ENCODE assay signal across 22 cellular contexts in genomic region chr11:35734669-35735068, GRCh38.
"Had no signal": no experiment of that assay in that cellular context is flagged by ENCODE, and none has a peak within 500 bp of the region (broad histone marks: within the 10 kb centered on the region; RNA-seq: fewer than 3 reads in every experiment).

No MANE protein-coding gene starts in this region.

- H3K4me3 ChIP-seq: breast epithelium, gastroesophageal sphincter, heart left ventricle, left ventricle myocardium inferior, neural progenitor cell, psoas muscle, tibial artery had no signal

- H3K27ac ChIP-seq: breast epithelium, gastroesophageal sphincter, heart left ventricle, left ventricle myocardium inferior, neural progenitor cell, psoas muscle, tibial artery had no signal

- H3K9me3 Mint-ChIP-seq: central memory CD8-positive, alpha-beta T cell had no signal

- DNase-seq: activated naive CD4-positive, alpha-beta T cell; activated T-cell treated with anti-CD3 and anti-CD28 coated beads, Interleukin-2, amount 50 U/mL, for 4 hours; effector memory CD8-positive, alpha-beta T cell; heart left ventricle; islet precursor cell; left ventricle myocardium inferior; mesenchymal stem cell; naive B cell; psoas muscle; right cardiac atrium; stimulated activated CD4-positive, alpha-beta T cell treated with anti-CD3 and anti-CD28 coated beads, Interleukin-2, amount 100 ng/mL, for 24 hours; stimulated activated naive CD8-positive, alpha-beta T cell treated with anti-CD3 and anti-CD28 coated beads, Interleukin-15, amount 100 ng/mL, for 72 hours; T1000; tibial artery had no signal

- H3K9me3 ChIP-seq: psoas muscle had no signal

- H3K36me3 ChIP-seq: breast epithelium had no signal

- H3K27me3 Mint-ChIP-seq: activated naive CD8-positive, alpha-beta T cell; central memory CD8-positive, alpha-beta T cell; effector memory CD8-positive, alpha-beta T cell; naive B cell; stimulated activated naive CD8-positive, alpha-beta T cell treated with anti-CD3 and anti-CD28 coated beads, Interleukin-15, amount 100 ng/mL, for 72 hours had no signal

- H3K27ac Mint-ChIP-seq: activated naive CD8-positive, alpha-beta T cell; activated T-helper 2 cell treated with anti-CD3 and anti-CD28 coated beads, Interferon-gamma antibody, Interleukin-2, Interleukin-4, amounts not matched to agents 10 μg/mL and 5 μg/mL and 100 μg/mL, durations not matched to agents 14 hours and 24 hours and 36 hours; naive B cell; WTC11 had no signal

- H3K4me1 ChIP-seq: breast epithelium, neural progenitor cell, psoas muscle, tibial artery had no signal

- H3K27me3 ChIP-seq: breast epithelium, gastroesophageal sphincter, heart left ventricle, neural progenitor cell, tibial artery had no signal

- H3K4me3 Mint-ChIP-seq: activated naive CD8-positive, alpha-beta T cell; activated T-cell treated with anti-CD3 and anti-CD28 coated beads, Interleukin-2, amount 50 U/mL, for 4 hours; central memory CD8-positive, alpha-beta T cell; effector memory CD8-positive, alpha-beta T cell; naive B cell; neural progenitor cell; stimulated activated effector memory CD8-positive, alpha-beta T cell treated with anti-CD3 and anti-CD28 coated beads, Interleukin-12 subunit alpha, Interleukin-12 subunit beta, amount 100 ng/mL, for 72 hours; stimulated activated naive CD8-positive, alpha-beta T cell treated with anti-CD3 and anti-CD28 coated beads, Interleukin-15, amount 100 ng/mL, for 72 hours; WTC11 had no signal

- ATAC-seq: activated T-cell treated with anti-CD3 and anti-CD28 coated beads, Interleukin-2, amount 50 U/mL, for 4 hours; effector memory CD8-positive, alpha-beta T cell; gastroesophageal sphincter; heart left ventricle; psoas muscle; right cardiac atrium; stimulated activated effector memory CD8-positive, alpha-beta T cell treated with anti-CD3 and anti-CD28 coated beads, Interleukin-12 subunit alpha, Interleukin-12 subunit beta, amount 100 ng/mL, for 72 hours; stimulated activated naive CD8-positive, alpha-beta T cell treated with anti-CD3 and anti-CD28 coated beads, Interleukin-15, amount 100 ng/mL, for 72 hours; WTC11 had no signal
